Comparison of ENCODE assay signal across 1 cellular context in genomic region chr17:61556224-61557188, GRCh38.
TF ChIP-seq lines count a peak whose summit lies in the region.

No MANE protein-coding gene starts in this region.

TF ChIP-seq in GM12878, 131 proteins besides CTCF, POLR2A, EP300 and RAD21 (continued from another document):
- TF ChIP-seq TCF7 (IDR thresholded peaks at IDR 0.05; ENCODE audit: borderline replicate concordance) (no peak), ETV6 (conservative IDR thresholded peaks at IDR 0.05 in 1 of 2, IDR thresholded peaks at IDR 0.05 in 1 of 2; ENCODE audit: borderline replicate concordance in 1 of 2, low read depth in 1 of 2) (peak in 1 of 2 experiments; percentile 66; a peak in 2 of 4 replicates), NFXL1 (IDR thresholded peaks at IDR 0.05; ENCODE audit: borderline replicate concordance) (peak; percentile 42), BMI1 (IDR thresholded peaks at IDR 0.05; ENCODE audit: borderline replicate concordance) (no peak), SRF (IDR thresholded peaks at IDR 0.05; ENCODE audit: low read depth in 2 of 2, low read length in 2 of 2) (no peak), CHD1 (IDR thresholded peaks at IDR 0.05; ENCODE audit: low read depth, low read length) (no peak), BACH1 (IDR thresholded peaks at IDR 0.05; ENCODE audit: borderline replicate concordance) (no peak), JUNB (IDR thresholded peaks at IDR 0.05) (0 out of 2 replicates have a peak, but pooled peaks have one; percentile 2), MYB (IDR thresholded peaks at IDR 0.05; ENCODE audit: borderline replicate concordance, low read depth, low read length) (no peak), CEBPZ (IDR thresholded peaks at IDR 0.05; ENCODE audit: low read depth, low read length) (no peak), ZZZ3 (IDR thresholded peaks at IDR 0.05; ENCODE audit: control insufficient read depth, insufficient read length, low read depth) (no peak), USF2 (IDR thresholded peaks at IDR 0.05; ENCODE audit: borderline replicate concordance, low read depth, low read length) (no peak), RB1 (IDR thresholded peaks at IDR 0.05; ENCODE audit: borderline replicate concordance) (no peak), SPI1 (IDR thresholded peaks at IDR 0.05; ENCODE audit: borderline replicate concordance, insufficient read depth, low read depth, low read length) (no peak), FOS (IDR thresholded peaks at IDR 0.05; ENCODE audit: borderline replicate concordance, extremely low read depth, insufficient read length) (no peak)
